20 cellular contexts compared by ENCODE assay signal in genomic region chr17:62101090-62101489, GRCh38.
"Had no signal": no experiment of that assay in that cellular context is flagged by ENCODE, and none has a peak within 500 bp of the region (broad histone marks: within the 10 kb centered on the region; RNA-seq: fewer than 3 reads in every experiment).

No MANE protein-coding gene starts in this region.

- H3K9me3 ChIP-seq: right atrium auricular region, tibial nerve, uterus had no signal

- H3K36me3 ChIP-seq: right atrium auricular region, tibial nerve, uterus had no signal

- H3K27me3 ChIP-seq: right atrium auricular region, tibial nerve, uterus had no signal

- H3K4me3 ChIP-seq: right atrium auricular region, skin epidermis, tibial nerve, uterus had no signal

- H3K4me1 ChIP-seq: foreskin keratinocyte, right atrium auricular region, tibial nerve, uterus had no signal

- H3K27ac ChIP-seq: foreskin keratinocyte, right atrium auricular region, skin epidermis, tibial nerve, uterus had no signal

- DNase-seq: activated CD4-positive, alpha-beta T cell treated with anti-CD3 and anti-CD28 coated beads for 48 hours; activated CD8-positive, alpha-beta T cell treated with anti-CD3 and anti-CD28 coated beads for 36 hours; activated gamma-delta T cell treated with Interleukin-2 at 50 U/mL for 16 hours; activated naive CD8-positive, alpha-beta T cell treated with anti-CD3 and anti-CD28 coated beads for 36 hours; activated T-cell treated with anti-CD3 and anti-CD28 coated beads, Interleukin-2, amount 50 U/mL, for 48 hours; amygdala; cortex of kidney; effector CD8-positive, alpha-beta T cell; foreskin keratinocyte; glutamatergic neuron; immature natural killer cell; nucleus accumbens; posterior cingulate gyrus; stimulated activated CD4-positive, alpha-beta T cell treated with anti-CD3 and anti-CD28 coated beads, Interleukin-4, amount 100 ng/mL, for 24 hours; stimulated activated naive CD4-positive, alpha-beta T cell treated with Interleukin-2 at 50 U/mL for 16 hours; substantia nigra; uterus had no signal
